Comparison of ENCODE assay signal across 14 cellular contexts in genomic region chr1:222583079-222583478, GRCh38. TPM values are rescaled to one million over a fixed set of nuclear protein-coding genes. Genes with fewer than 3 reads are reported as not detected.
DNase-seq lines count a peak whose midpoint lies in the region; ATAC-seq, FAIRE-seq and TF ChIP-seq lines count a peak whose summit lies in the region.
"Had no signal": no experiment of that assay in that cellular context is flagged by ENCODE, and none has a peak within 500 bp of the region (broad histone marks: within the 10 kb centered on the region; RNA-seq: fewer than 3 reads in every experiment).

No MANE protein-coding gene starts in this region.

- H4K20me1 ChIP-seq in GM12878 (ENCODE audit: control insufficient read depth, insufficient read depth), result no peaks in the 10 kb centered on the region

- H3K9me3 ChIP-seq in GM12878 (replicated peaks; ENCODE audit: control insufficient read depth, insufficient read depth, low read length), result no peaks in the 10 kb centered on the region

- no TSS peak for BruUV-seq in GM12878 (replicated peaks; lab: Mats Ljungman, UMichigan)

- TF ChIP-seq POLR2A in GM12878 (IDR thresholded peaks at IDR 0.05; ENCODE audit: low read depth, low read length), result no peak

- ATAC-seq in GM18508 (IDR thresholded peaks at IDR 0.05; ENCODE audit: insufficient read depth, unreplicated experiment) (peak; percentile 89), GM21576 (IDR thresholded peaks at IDR 0.05; ENCODE audit: unreplicated experiment) (peak; percentile 88), HG03439 (IDR thresholded peaks at IDR 0.05; ENCODE audit: unreplicated experiment) (peak; percentile 81), GM12878 (peak; percentile 82)
- ATAC-seq: Right ventricle myocardium inferior had no signal

- no peaks in the 10 kb centered on the region for H3K27me3 Mint-ChIP-seq in activated naive CD4-positive, alpha-beta T cell treated with anti-CD3 and anti-CD28 coated beads for 36 hours (ENCODE audit: low read depth)

- DNase-seq in GM12878 (ENCODE audit: low read depth, low spot score), result peak; percentile 56
- DNase-seq in HCEC 1CT, result no peak
- no peak for DNase-seq in activated naive CD4-positive, alpha-beta T cell treated with anti-CD3 and anti-CD28 coated beads for 36 hours
- no peak for DNase-seq in HUDEP-2 (lab: John Stamatoyannopoulos, UW; ENCODE audit: unreplicated experiment in 76 of 76)
- DNase-seq in dermis blood vessel endothelial cell, result no peak
- DNase-seq: DMS53; stimulated activated CD4-positive, alpha-beta T cell treated with anti-CD3 and anti-CD28 coated beads, Interleukin-2, amount 100 ng/mL, for 24 hours had no signal

- intact Hi-C loops in GM12878 (cut with micrococcal nuclease; ENCODE audit: unreplicated experiment), result loop anchor here (5.0 to 10.0 kb wide), 2 partner anchors 34 to 132 kb away; partner anchors contain the start of genes AIDA, BROX and MIA3
- intact Hi-C loops in activated naive CD4-positive, alpha-beta T cell treated with anti-CD3 and anti-CD28 coated beads for 36 hours (cut with micrococcal nuclease), result loop anchor here (10.0 kb wide), 1 partner anchor 232 kb away; the partner anchor contains the start of gene DISP1

- peaks cover 50% of the 10 kb centered on the region for H3K36me3 Mint-ChIP-seq in activated naive CD4-positive, alpha-beta T cell treated with anti-CD3 and anti-CD28 coated beads for 36 hours (ENCODE audit: low read depth)

- H3K4me2 ChIP-seq in GM12878 (ENCODE audit: control insufficient read depth, insufficient read depth), result peak overlapping the region; percentile 71; the same call in 1 of the 2 replicates

- TF ChIP-seq RAD21 in GM12878 (IDR thresholded peaks at IDR 0.05; ENCODE audit: insufficient read depth, low read depth, low read length), result no peak

- H3K4me3 Mint-ChIP-seq in activated naive CD4-positive, alpha-beta T cell treated with anti-CD3 and anti-CD28 coated beads for 36 hours, result no peak overlapping the region
- H3K4me3 Mint-ChIP-seq: activated T-helper 1 cell treated with anti-CD3 and anti-CD28 coated beads, Interleukin-12 subunit alpha, Interleukin-12 subunit beta, Interleukin-2, Interleukin-4 antibody, amounts not matched to agents 30 ng/mL and 10 ng/mL and 1 ng/mL, durations not matched to agents 14 hours and 24 hours and 36 hours had no signal

- no peak for TF ChIP-seq CTCF in GM12878 (IDR thresholded peaks at IDR 0.05 in 2 of 3, conservative IDR thresholded peaks at IDR 0.05 in 1 of 3; ENCODE audit: control insufficient read depth in 2 of 3, extremely low read depth in 1 of 3, insufficient read depth in 1 of 3, low read depth in 3 of 3, low read length in 3 of 3)

- H3K9ac ChIP-seq in GM12878 (ENCODE audit: control insufficient read depth, insufficient read depth, low read length), result no peak overlapping the region

- in situ Hi-C loops in GM12878 (cut with MboI), result no loop called here

- peaks cover 1% of the 10 kb centered on the region; the same call in 1 of the 2 replicates for H3K79me2 ChIP-seq in GM12878 (ENCODE audit: control insufficient read depth, insufficient read depth, low read length)

- RAD21 ChIA-PET in GM12878 (lab: Charles Lee; ENCODE audit: unreplicated experiment), result no interaction called here

- 10% methylated on average over 5 of the region's 5 CpGs for WGBS in GM12878 (ENCODE audit: insufficient coverage, insufficient replicate concordance, low lambda C conversion rate, missing lambda C conversion rate)

- peaks cover 25% of the 10 kb centered on the region for H3K4me1 ChIP-seq in GM12878 (ENCODE audit: control insufficient read depth, insufficient read depth, low read length)

- H3K27ac ChIP-seq in GM12878 (ENCODE audit: control insufficient read depth, insufficient read depth), result peak overlapping the region; percentile 17; the same call in 1 of the 2 replicates

- H3K27me3 ChIP-seq in GM12878 (replicated peaks in 1 of 2; ENCODE audit: control insufficient read depth in 2 of 2, insufficient read depth in 2 of 2, low read length in 1 of 2), result no peaks in the 10 kb centered on the region

- peaks cover 37% of the 10 kb centered on the region for H3K4me1 Mint-ChIP-seq in activated naive CD4-positive, alpha-beta T cell treated with anti-CD3 and anti-CD28 coated beads for 36 hours (ENCODE audit: low read depth)

- peaks cover 0 to 2% of the 10 kb centered on the region in 2 experiments; a peak in 2 of 4 replicates for H3K36me3 ChIP-seq in GM12878 (ENCODE audit: control insufficient read depth in 2 of 2, insufficient read depth in 2 of 2, low read length in 1 of 2)

- FAIRE-seq in GM12878 (lab: Jason Lieb, UNC), result peak; percentile 59
- FAIRE-seq: endothelial cell of umbilical vein had no signal

- H2AFZ ChIP-seq in GM12878 (ENCODE audit: control insufficient read depth, low read depth, low read length), result no peak overlapping the region

- TF ChIP-seq EP300 in GM12878 (IDR thresholded peaks at IDR 0.05; ENCODE audit: borderline replicate concordance in 1 of 2, control insufficient read depth in 1 of 2, low read depth in 2 of 2, low read length in 2 of 2), result no peak

- H3K9me3 Mint-ChIP-seq in activated naive CD4-positive, alpha-beta T cell treated with anti-CD3 and anti-CD28 coated beads for 36 hours, result no peaks in the 10 kb centered on the region
- H3K9me3 Mint-ChIP-seq: activated T-helper 1 cell treated with anti-CD3 and anti-CD28 coated beads, Interleukin-12 subunit alpha, Interleukin-12 subunit beta, Interleukin-2, Interleukin-4 antibody, amounts not matched to agents 30 ng/mL and 10 ng/mL and 1 ng/mL, durations not matched to agents 14 hours and 24 hours and 36 hours had no signal

- SMC1A ChIA-PET in GM12878 (lab: Charles Lee; ENCODE audit: uncharacterized antibody, unreplicated experiment), result interaction anchor here (1.4 kb wide), 1 partner anchor 117 kb away, joined by 3 read pairs; no protein-coding TSS in a partner anchor

- CTCF ChIA-PET in GM12878 (lab: Yijun Ruan, JAX), result interaction anchor here (0.8 kb wide), 1 partner anchor 52 kb away, joined by 4 read pairs; no protein-coding TSS in a partner anchor
- CTCF ChIA-PET in activated naive CD4-positive, alpha-beta T cell treated with anti-CD3 and anti-CD28 coated beads for 36 hours (lab: Charles Lee), result no interaction called here

- no peak overlapping the region for H3K27ac Mint-ChIP-seq in activated naive CD4-positive, alpha-beta T cell treated with anti-CD3 and anti-CD28 coated beads for 36 hours
- H3K27ac Mint-ChIP-seq: activated T-helper 1 cell treated with anti-CD3 and anti-CD28 coated beads, Interleukin-12 subunit alpha, Interleukin-12 subunit beta, Interleukin-2, Interleukin-4 antibody, amounts not matched to agents 30 ng/mL and 10 ng/mL and 1 ng/mL, durations not matched to agents 14 hours and 24 hours and 36 hours had no signal

- POLR2A ChIA-PET in GM12878 (lab: Charles Lee), result no interaction called here

- H3K4me3 ChIP-seq in GM12878, result peak overlapping the region; percentile 28; the same call in 1 of the 2 replicates

RNA-seq across cellular contexts. Expression of gene TAF1A, which starts 6.7 kb away (rescaled TPM):
- 40.5 and 43.4 TPM in 2 replicates for total RNA-seq in GM12878 (2013; cell fraction: nucleolus; rRNA removed)
- total RNA-seq in GM12878 (2014; rRNA removed) (7.7 and 9.2 TPM in 2 replicates), GM12878 (2014; rRNA removed; fragmentation: Illumina TruSeq; extraction: Trizol) (12.3 and 12.9 TPM in 2 replicates), GM12878 (2021) (7.5 and 10.1 TPM in 2 replicates), dermis blood vessel endothelial cell (5.3 and 6.5 TPM in 2 replicates)
- 3.3 TPM for polyA plus RNA-seq in GM12878 (2011; ENCODE audit: low read depth)
- polyA plus RNA-seq in GM12878 (2011; rRNA removed) (13.6 and 18.2 TPM in 2 replicates), GM12878 (2014; fragmentation: Illumina TruSeq; extraction: Trizol) (9.8 and 11.1 TPM in 2 replicates), GM12878 (2014; fragmentation: Nextera tagmentation; extraction: Ambion mirVana) (10 to 100 TPM; 12.2 to 17.9 TPM), GM12878 (2014; rRNA removed) (6.8 and 9.9 TPM in 2 replicates), GM12878 (2016; fragmentation: Nextera tagmentation; extraction: Ambion mirVana) (10 to 100 TPM; 11.8 to 13.4 TPM)
- 4.4 and 5.1 TPM in 2 replicates for polyA plus RNA-seq in GM12878 (2011; cell fraction: cytosol; rRNA removed)
- 13.4 and 14.0 TPM in 2 replicates for polyA plus RNA-seq in GM12878 (2011; cell fraction: nucleus; rRNA removed)
- polyA plus RNA-seq in GM12878 (2012), result 3.6 and 4.5 TPM in 2 replicates
- polyA minus RNA-seq in GM12878 (2011; rRNA and poly(A)+ RNA removed), result 9.1 and 9.8 TPM in 2 replicates
- polyA minus RNA-seq in GM12878 (2011; cell fraction: cytosol; rRNA and poly(A)+ RNA removed), result 2.5 and 6.9 TPM in 2 replicates
- polyA minus RNA-seq in GM12878 (2011; cell fraction: nucleus; rRNA and poly(A)+ RNA removed), result 10.3 and 14.4 TPM in 2 replicates
- total RNA-seq in activated naive CD4-positive, alpha-beta T cell treated with anti-CD3 and anti-CD28 coated beads for 36 hours, result 10 to 100 TPM; 19.5 to 20.5 TPM

RNA-seq across cellular contexts. Expression of gene MIA3, which starts 34.8 kb away (rescaled TPM):
- 86.2 and 103 TPM in 2 replicates for total RNA-seq in GM12878 (2013; cell fraction: nucleolus; rRNA removed)
- total RNA-seq in GM12878 (2014; rRNA removed) (38.4 and 49.9 TPM in 2 replicates), GM12878 (2014; rRNA removed; fragmentation: Illumina TruSeq; extraction: Trizol) (33.5 and 37.0 TPM in 2 replicates), GM12878 (2021) (28.8 and 37.0 TPM in 2 replicates), dermis blood vessel endothelial cell (44.4 and 45.4 TPM in 2 replicates)
- polyA plus RNA-seq in GM12878 (2011; ENCODE audit: low read depth), result 11.6 TPM
- polyA plus RNA-seq in GM12878 (2011; rRNA removed) (23.7 and 49.0 TPM in 2 replicates), GM12878 (2014; fragmentation: Illumina TruSeq; extraction: Trizol) (42.9 and 50.8 TPM in 2 replicates), GM12878 (2014; fragmentation: Nextera tagmentation; extraction: Ambion mirVana) (10 to 100 TPM; 12.9 to 19.3 TPM), GM12878 (2014; rRNA removed) (26.6 and 28.9 TPM in 2 replicates), GM12878 (2016; fragmentation: Nextera tagmentation; extraction: Ambion mirVana) (10 to 100 TPM; 25.7 to 31.7 TPM)
- 48.1 and 56.5 TPM in 2 replicates for polyA plus RNA-seq in GM12878 (2011; cell fraction: cytosol; rRNA removed)
- polyA plus RNA-seq in GM12878 (2011; cell fraction: nucleus; rRNA removed), result 224 and 227 TPM in 2 replicates
- polyA plus RNA-seq in GM12878 (2012), result 24.0 and 26.3 TPM in 2 replicates
- polyA minus RNA-seq in GM12878 (2011; rRNA and poly(A)+ RNA removed), result 19.2 and 31.7 TPM in 2 replicates
- 18.6 and 19.3 TPM in 2 replicates for polyA minus RNA-seq in GM12878 (2011; cell fraction: cytosol; rRNA and poly(A)+ RNA removed)
- polyA minus RNA-seq in GM12878 (2011; cell fraction: nucleus; rRNA and poly(A)+ RNA removed), result 36.0 and 52.3 TPM in 2 replicates
- 10 to 100 TPM; 55.1 to 62.1 TPM for total RNA-seq in activated naive CD4-positive, alpha-beta T cell treated with anti-CD3 and anti-CD28 coated beads for 36 hours

RNA-seq across cellular contexts. Expression of gene HHIPL2, which starts 35.2 kb away (rescaled TPM):
- 0.46 and 0.47 TPM in 2 replicates for total RNA-seq in GM12878 (2013; cell fraction: nucleolus; rRNA removed)
- total RNA-seq in GM12878 (2014; rRNA removed) (0.11 TPM in 1 of 2 replicates, not detected in the other), GM12878 (2014; rRNA removed; fragmentation: Illumina TruSeq; extraction: Trizol) (not detected in 2 replicates), GM12878 (2021) (0.13 TPM in 1 of 2 replicates, not detected in the other), dermis blood vessel endothelial cell (not detected in 2 replicates)
- not detected for polyA plus RNA-seq in GM12878 (2011; ENCODE audit: low read depth)
- polyA plus RNA-seq in GM12878 (2011; rRNA removed) (0.16 and 0.29 TPM in 2 replicates), GM12878 (2014; fragmentation: Illumina TruSeq; extraction: Trizol) (0.06 and 0.55 TPM in 2 replicates), GM12878 (2014; fragmentation: Nextera tagmentation; extraction: Ambion mirVana) (under 1 TPM; 0.06 to 0.09 TPM), GM12878 (2014; rRNA removed) (0.06 and 0.51 TPM in 2 replicates), GM12878 (2016; fragmentation: Nextera tagmentation; extraction: Ambion mirVana) (not detected)
- 0.18 and 0.43 TPM in 2 replicates for polyA plus RNA-seq in GM12878 (2011; cell fraction: cytosol; rRNA removed)
- polyA plus RNA-seq in GM12878 (2011; cell fraction: nucleus; rRNA removed), result 0.94 and 1.1 TPM in 2 replicates
- not detected in 2 replicates for polyA plus RNA-seq in GM12878 (2012)
- polyA minus RNA-seq in GM12878 (2011; rRNA and poly(A)+ RNA removed), result not detected in 2 replicates
- polyA minus RNA-seq in GM12878 (2011; cell fraction: cytosol; rRNA and poly(A)+ RNA removed), result not detected in 2 replicates
- polyA minus RNA-seq in GM12878 (2011; cell fraction: nucleus; rRNA and poly(A)+ RNA removed), result 0.24 TPM in 1 of 2 replicates, not detected in the other
- total RNA-seq in activated naive CD4-positive, alpha-beta T cell treated with anti-CD3 and anti-CD28 coated beads for 36 hours, result under 1 TPM; 0.12 to 0.30 TPM
- total RNA-seq: endothelial cell of umbilical vein, lung microvascular endothelial cell, Right ventricle myocardium inferior had no signal
